Comparison of ENCODE assay signal across 2 cellular contexts in the genomic region with DNA sequence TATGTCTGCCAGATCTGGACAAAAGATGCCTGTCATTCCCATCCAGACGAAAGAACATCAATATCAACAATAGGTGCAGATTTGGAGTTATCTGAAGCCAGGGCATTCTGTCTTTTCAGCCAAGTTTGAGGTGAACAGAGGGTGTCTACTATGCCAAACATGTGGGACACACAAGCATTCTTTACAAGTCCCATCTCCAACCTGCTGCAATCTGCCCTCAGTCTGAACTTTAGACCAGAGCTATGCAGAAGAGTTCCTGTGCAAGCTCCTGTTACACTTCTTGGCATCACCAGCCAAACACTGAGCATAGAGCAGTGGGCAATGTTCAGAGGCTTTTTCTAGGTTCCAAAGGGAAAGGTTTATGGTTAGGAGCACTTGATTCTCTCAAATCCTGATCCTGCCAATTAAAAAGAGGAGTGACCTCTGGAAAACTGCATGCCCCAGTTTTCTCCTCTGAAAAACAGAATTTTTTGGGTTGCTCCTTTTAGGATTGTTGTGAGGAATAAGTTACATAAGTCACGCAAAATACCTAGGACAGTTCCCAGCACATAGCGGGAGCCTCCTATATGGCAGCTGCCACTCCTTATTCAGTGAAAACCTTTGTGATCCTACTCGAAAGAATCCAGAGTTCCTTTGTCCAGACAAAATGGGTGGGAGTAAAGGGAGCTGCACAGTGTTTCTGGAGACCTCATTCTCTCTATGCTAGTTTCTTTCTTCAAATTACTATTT.
TF ChIP-seq lines count a peak whose summit lies in the region.

No MANE protein-coding gene starts in this region.

TF ChIP-seq in SK-N-SH, 30 proteins besides CTCF, POLR2A, EP300 and RAD21:
- TF ChIP-seq RFX5 (IDR thresholded peaks at IDR 0.05; ENCODE audit: low read length), result no peak
- TF ChIP-seq, protein P1, sequence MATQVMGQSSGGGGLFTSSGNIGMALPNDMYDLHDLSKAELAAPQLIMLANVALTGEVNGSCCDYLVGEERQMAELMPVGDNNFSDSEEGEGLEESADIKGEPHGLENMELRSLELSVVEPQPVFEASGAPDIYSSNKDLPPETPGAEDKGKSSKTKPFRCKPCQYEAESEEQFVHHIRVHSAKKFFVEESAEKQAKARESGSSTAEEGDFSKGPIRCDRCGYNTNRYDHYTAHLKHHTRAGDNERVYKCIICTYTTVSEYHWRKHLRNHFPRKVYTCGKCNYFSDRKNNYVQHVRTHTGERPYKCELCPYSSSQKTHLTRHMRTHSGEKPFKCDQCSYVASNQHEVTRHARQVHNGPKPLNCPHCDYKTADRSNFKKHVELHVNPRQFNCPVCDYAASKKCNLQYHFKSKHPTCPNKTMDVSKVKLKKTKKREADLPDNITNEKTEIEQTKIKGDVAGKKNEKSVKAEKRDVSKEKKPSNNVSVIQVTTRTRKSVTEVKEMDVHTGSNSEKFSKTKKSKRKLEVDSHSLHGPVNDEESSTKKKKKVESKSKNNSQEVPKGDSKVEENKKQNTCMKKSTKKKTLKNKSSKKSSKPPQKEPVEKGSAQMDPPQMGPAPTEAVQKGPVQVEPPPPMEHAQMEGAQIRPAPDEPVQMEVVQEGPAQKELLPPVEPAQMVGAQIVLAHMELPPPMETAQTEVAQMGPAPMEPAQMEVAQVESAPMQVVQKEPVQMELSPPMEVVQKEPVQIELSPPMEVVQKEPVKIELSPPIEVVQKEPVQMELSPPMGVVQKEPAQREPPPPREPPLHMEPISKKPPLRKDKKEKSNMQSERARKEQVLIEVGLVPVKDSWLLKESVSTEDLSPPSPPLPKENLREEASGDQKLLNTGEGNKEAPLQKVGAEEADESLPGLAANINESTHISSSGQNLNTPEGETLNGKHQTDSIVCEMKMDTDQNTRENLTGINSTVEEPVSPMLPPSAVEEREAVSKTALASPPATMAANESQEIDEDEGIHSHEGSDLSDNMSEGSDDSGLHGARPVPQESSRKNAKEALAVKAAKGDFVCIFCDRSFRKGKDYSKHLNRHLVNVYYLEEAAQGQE (IDR thresholded peaks at IDR 0.05; ENCODE audit: low read depth, low read length), result peak; percentile 86
- peak; percentile 21; the same call in 1 of the 2 replicates for TF ChIP-seq TCF12 (IDR thresholded peaks at IDR 0.05)
- TF ChIP-seq SMC3 (IDR thresholded peaks at IDR 0.05; ENCODE audit: low read depth, low read length), result no peak
- TF ChIP-seq CHD2 (IDR thresholded peaks at IDR 0.05; ENCODE audit: low read length, partially characterized antibody), result no peak
- no peak for TF ChIP-seq FOXJ3 (CRISPR knock-in tag; IDR thresholded peaks at IDR 0.05)
- TF ChIP-seq TAF1 (IDR thresholded peaks at IDR 0.05; ENCODE audit: borderline replicate concordance, low read depth, low read length), result no peak
- TF ChIP-seq GABPA (IDR thresholded peaks at IDR 0.05; ENCODE audit: low read depth), result no peak
- TF ChIP-seq JUND (IDR thresholded peaks at IDR 0.05), result no peak

TF ChIP-seq in H1, 55 proteins besides CTCF, POLR2A, EP300 and RAD21:
- TF ChIP-seq SP2 (IDR thresholded peaks at IDR 0.05; ENCODE audit: low read length), result no peak
- TF ChIP-seq JUND (IDR thresholded peaks at IDR 0.05; ENCODE audit: low read length), result no peak
- no peak for TF ChIP-seq FOSL1 (IDR thresholded peaks at IDR 0.05; ENCODE audit: insufficient read depth, low read depth, low read length)
- no peak for TF ChIP-seq KDM4A (IDR thresholded peaks at IDR 0.05; ENCODE audit: low read depth, low read length, severe bottlenecking)
- no peak for TF ChIP-seq BRCA1 (IDR thresholded peaks at IDR 0.05; ENCODE audit: low read depth, low read length)
- TF ChIP-seq GTF2F1 (IDR thresholded peaks at IDR 0.05; ENCODE audit: borderline replicate concordance, low read depth, low read length), result no peak
- no peak for TF ChIP-seq TBP (IDR thresholded peaks at IDR 0.05; ENCODE audit: low read depth, low read length)
- no peak for TF ChIP-seq TCF12 (IDR thresholded peaks at IDR 0.05; ENCODE audit: low read depth, low read length)
- TF ChIP-seq, protein P2, sequence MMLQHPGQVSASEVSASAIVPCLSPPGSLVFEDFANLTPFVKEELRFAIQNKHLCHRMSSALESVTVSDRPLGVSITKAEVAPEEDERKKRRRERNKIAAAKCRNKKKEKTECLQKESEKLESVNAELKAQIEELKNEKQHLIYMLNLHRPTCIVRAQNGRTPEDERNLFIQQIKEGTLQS (IDR thresholded peaks at IDR 0.05; ENCODE audit: insufficient read depth, low read depth, low read length), result no peak
- no peak for TF ChIP-seq EGR1 (IDR thresholded peaks at IDR 0.05; ENCODE audit: borderline replicate concordance, low read depth, low read length)
- TF ChIP-seq POLR2AphosphoS5 (IDR thresholded peaks at IDR 0.05; ENCODE audit: low read depth, low read length), result no peak
